In genomic region chr3:114083112-114083511, GRCh38 we compare ENCODE assay signal across 1 cellular context.
TF ChIP-seq lines count a peak whose summit lies in the region.

No MANE protein-coding gene starts in this region.

TF ChIP-seq in HepG2, 621 proteins besides CTCF, POLR2A, EP300 and RAD21:
- TF ChIP-seq IKZF1 (IDR thresholded peaks at IDR 0.05): no peak
- TF ChIP-seq FOXP1 (IDR thresholded peaks at IDR 0.05): peak; percentile 96
- TF ChIP-seq FOXP1 (CRISPR knock-in tag; IDR thresholded peaks at IDR 0.05): no peak
